ENCODE assay signal across 2 cellular contexts in genomic region chr9:127816728-127817127, GRCh38.
TF ChIP-seq lines count a peak whose summit lies in the region.

No MANE protein-coding gene starts in this region.

TF ChIP-seq in IMR-90, 13 proteins besides CTCF, POLR2A, EP300 and RAD21:
- TF ChIP-seq MAZ (IDR thresholded peaks at IDR 0.05; ENCODE audit: borderline replicate concordance, low read depth, low read length) (no peak), CEBPB (IDR thresholded peaks at IDR 0.05; ENCODE audit: low read depth, low read length) (no peak), NFE2L2 (IDR thresholded peaks at IDR 0.05; ENCODE audit: low read depth, low read length) (no peak), MXI1 (IDR thresholded peaks at IDR 0.05; ENCODE audit: borderline replicate concordance, low read depth, low read length) (no peak), MAFK (IDR thresholded peaks at IDR 0.05; ENCODE audit: low read depth, low read length) (no peak), USF2 (IDR thresholded peaks at IDR 0.05; ENCODE audit: low read depth, low read length) (no peak), BHLHE40 (IDR thresholded peaks at IDR 0.05; ENCODE audit: low read depth, low read length) (no peak), CHD1 (IDR thresholded peaks at IDR 0.05; ENCODE audit: low read depth, low read length) (no peak), ELK1 (IDR thresholded peaks at IDR 0.05; ENCODE audit: borderline replicate concordance, low read depth, low read length) (no peak), RFX5 (IDR thresholded peaks at IDR 0.05; ENCODE audit: low read depth, low read length) (no peak)

TF ChIP-seq in endothelial cell of umbilical vein, 7 proteins besides CTCF, POLR2A, EP300 and RAD21:
- TF ChIP-seq FOS (IDR thresholded peaks at IDR 0.05; ENCODE audit: borderline replicate concordance, insufficient read depth, low read length) (no peak), EZH2 (IDR thresholded peaks at IDR 0.05; ENCODE audit: borderline replicate concordance, low read depth, low read length, severe bottlenecking) (no peak), JUN (IDR thresholded peaks at IDR 0.05; ENCODE audit: borderline replicate concordance, insufficient read depth, insufficient read length, low read depth) (no peak), MYC (IDR thresholded peaks at IDR 0.05; ENCODE audit: low read depth, low read length) (no peak), GATA2 (IDR thresholded peaks at IDR 0.05; ENCODE audit: insufficient read depth, insufficient read length, low read depth, low read length) (no peak), POLR2AphosphoS5 (IDR thresholded peaks at IDR 0.05; ENCODE audit: insufficient read depth, low read depth, low read length) (no peak)
- TF ChIP-seq, protein P1, sequence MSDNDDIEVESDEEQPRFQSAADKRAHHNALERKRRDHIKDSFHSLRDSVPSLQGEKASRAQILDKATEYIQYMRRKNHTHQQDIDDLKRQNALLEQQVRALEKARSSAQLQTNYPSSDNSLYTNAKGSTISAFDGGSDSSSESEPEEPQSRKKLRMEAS (IDR thresholded peaks at IDR 0.05; ENCODE audit: insufficient read depth, insufficient read length): no peak
